Comparison of ENCODE assay signal across 18 cellular contexts in genomic region chr5:32540446-32540845, GRCh38. TPM values are rescaled to one million over a fixed set of nuclear protein-coding genes. Genes with fewer than 3 reads are reported as not detected.
A peak's percentile ranks its signal among the peaks of the same experiment; 100 is the strongest.
DNase-seq lines count a peak whose midpoint lies in the region; ATAC-seq, FAIRE-seq and TF ChIP-seq lines count a peak whose summit lies in the region.
"Had no signal": no experiment of that assay in that cellular context is flagged by ENCODE, and none has a peak within 500 bp of the region (broad histone marks: within the 10 kb centered on the region; RNA-seq: fewer than 3 reads in every experiment).

No MANE protein-coding gene starts in this region.

- intact Hi-C loops in activated T-helper 2 cell treated with anti-CD3 and anti-CD28 coated beads, Interferon-gamma antibody, Interleukin-2, Interleukin-4, amounts not matched to agents 10 μg/mL and 5 μg/mL and 100 μg/mL, durations not matched to agents 14 hours and 24 hours and 36 hours (cut with micrococcal nuclease) = no loop called here
- intact Hi-C loops in Caco-2 (cut with micrococcal nuclease; ENCODE audit: unreplicated experiment) = no loop called here

- peaks cover 63% of the 10 kb centered on the region for H3K4me1 Mint-ChIP-seq in activated T-helper 2 cell treated with anti-CD3 and anti-CD28 coated beads, Interferon-gamma antibody, Interleukin-2, Interleukin-4, amounts not matched to agents 10 μg/mL and 5 μg/mL and 100 μg/mL, durations not matched to agents 14 hours and 24 hours and 36 hours (ENCODE audit: low read depth)
- H3K4me1 Mint-ChIP-seq in nephron progenitor cell (peaks cover 20% of the 10 kb centered on the region), Caco-2 (ENCODE audit: low read depth, unreplicated experiment) (peaks cover 11% of the 10 kb centered on the region)
- peaks cover 35% of the 10 kb centered on the region for H3K4me1 Mint-ChIP-seq in activated naive CD8-positive, alpha-beta T cell treated with anti-CD3 and anti-CD28 coated beads, Interleukin-2, amount 50 U/mL, for 24 hours

- no peak for DNase-seq in GM19239 (ENCODE audit: insufficient read length, low spot score)
- DNase-seq in NOMO-1 (lab: John Stamatoyannopoulos, UW; ENCODE audit: unreplicated experiment in 2 of 2) = peak; percentile 88 to 100
- no peak for DNase-seq in activated T-helper 2 cell treated with anti-CD3 and anti-CD28 coated beads, Interferon-gamma antibody, Interleukin-2, Interleukin-4, amounts not matched to agents 10 μg/mL and 5 μg/mL and 100 μg/mL, durations not matched to agents 14 hours and 24 hours and 36 hours (ENCODE audit: low spot score)
- no peak for DNase-seq in nephron progenitor cell
- DNase-seq in Caco-2 = no peak
- DNase-seq in activated naive CD8-positive, alpha-beta T cell treated with anti-CD3 and anti-CD28 coated beads, Interleukin-2, amount 50 U/mL, for 24 hours = no peak
- DNase-seq: activated naive CD4-positive, alpha-beta T cell treated with Interleukin-2 at 50 U/mL for 16 hours; DMS79; effector CD4-positive, alpha-beta T cell; left colon; NCI-H1436 treated with DMSO at 0.1 percent for 48 hours; NCI-H446 treated with DMSO at 0.1 percent for 48 hours; substantia nigra; T1000 had no signal

- ATAC-seq in activated naive CD8-positive, alpha-beta T cell treated with anti-CD3 and anti-CD28 coated beads, Interleukin-2, amount 50 U/mL, for 24 hours = no peak
- no peak for ATAC-seq in HG03432 (IDR thresholded peaks at IDR 0.05; ENCODE audit: unreplicated experiment)
- ATAC-seq: left colon had no signal

- H3K4me2 ChIP-seq in BLaER1 treated with 17β-estradiol and CSF1 and Interleukin-3, amounts not matched to agents 10 nM and 100 nM = peak overlapping the region in 6 of 11 experiments; percentile 12 to 77 (median 56); a peak in 10 of 22 replicates

- peaks cover 7% of the 10 kb centered on the region for H3K9me3 Mint-ChIP-seq in activated T-helper 2 cell treated with anti-CD3 and anti-CD28 coated beads, Interferon-gamma antibody, Interleukin-2, Interleukin-4, amounts not matched to agents 10 μg/mL and 5 μg/mL and 100 μg/mL, durations not matched to agents 14 hours and 24 hours and 36 hours
- H3K9me3 Mint-ChIP-seq in nephron progenitor cell = no peaks in the 10 kb centered on the region
- H3K9me3 Mint-ChIP-seq in Caco-2 (ENCODE audit: unreplicated experiment) = no peaks in the 10 kb centered on the region
- H3K9me3 Mint-ChIP-seq in activated naive CD8-positive, alpha-beta T cell treated with anti-CD3 and anti-CD28 coated beads, Interleukin-2, amount 50 U/mL, for 24 hours = peaks cover 6% of the 10 kb centered on the region

- H3K9me3 ChIP-seq in BLaER1 treated with 17β-estradiol and CSF1 and Interleukin-3, amounts not matched to agents 10 nM and 100 nM (replicated peaks in 1 of 11) = 0 out of 22 replicates have a peak, but pooled peaks cover 0 to 5% (median 0%) of the 10 kb centered on the region in 11 experiments
- H3K9me3 ChIP-seq in Caco-2 = no peaks in the 10 kb centered on the region
- H3K9me3 ChIP-seq: breast epithelium had no signal

- CTCF ChIA-PET in Caco-2 (lab: Charles Lee) = no interaction called here

- BruUV-seq in Caco-2 (replicated peaks; lab: Mats Ljungman, UMichigan) = no TSS peak

- POLR2A ChIA-PET in Caco-2 (lab: Charles Lee) = no interaction called here

- H3K4me3 ChIP-seq in BLaER1 treated with 17β-estradiol and CSF1 and Interleukin-3, amounts not matched to agents 10 nM and 100 nM = no peak overlapping the region
- H3K4me3 ChIP-seq in Caco-2 (ENCODE audit: low read depth, low read length) = no peak overlapping the region
- H3K4me3 ChIP-seq: breast epithelium had no signal

- no peak for TF ChIP-seq CTCF in nephron progenitor cell (IDR thresholded peaks at IDR 0.05)
- no peak for TF ChIP-seq CTCF in Caco-2 (IDR thresholded peaks at IDR 0.05; ENCODE audit: insufficient read depth in 1 of 2, low read depth in 1 of 2, low read length in 1 of 2, severe bottlenecking in 1 of 2, unreplicated experiment in 1 of 2)

- H3K27me3 ChIP-seq in BLaER1 treated with 17β-estradiol and CSF1 and Interleukin-3, amounts not matched to agents 10 nM and 100 nM = no peaks in the 10 kb centered on the region
- H3K27me3 ChIP-seq in Caco-2 (replicated peaks; ENCODE audit: control insufficient read depth, insufficient read depth, low read length) = no peaks in the 10 kb centered on the region
- H3K27me3 ChIP-seq: breast epithelium had no signal

- H3K27ac ChIP-seq in BLaER1 treated with 17β-estradiol and CSF1 and Interleukin-3, amounts not matched to agents 10 nM and 100 nM = peak overlapping the region in 6 of 11 experiments; percentile 21 to 76 (median 60); a peak in 11 of 22 replicates
- H3K27ac ChIP-seq: breast epithelium had no signal

- FAIRE-seq in GM19239 (lab: Jason Lieb, UNC) = peak; percentile 18

- H4K20me1 ChIP-seq in BLaER1 treated with 17β-estradiol and CSF1 and Interleukin-3, amounts not matched to agents 10 nM and 100 nM = no peaks in the 10 kb centered on the region

- peaks cover 34% of the 10 kb centered on the region for H3K36me3 Mint-ChIP-seq in activated T-helper 2 cell treated with anti-CD3 and anti-CD28 coated beads, Interferon-gamma antibody, Interleukin-2, Interleukin-4, amounts not matched to agents 10 μg/mL and 5 μg/mL and 100 μg/mL, durations not matched to agents 14 hours and 24 hours and 36 hours (ENCODE audit: low read depth)
- H3K36me3 Mint-ChIP-seq in nephron progenitor cell (ENCODE audit: low read depth) = no peaks in the 10 kb centered on the region
- no peaks in the 10 kb centered on the region for H3K36me3 Mint-ChIP-seq in Caco-2 (ENCODE audit: insufficient read depth, unreplicated experiment)
- peaks cover 3% of the 10 kb centered on the region for H3K36me3 Mint-ChIP-seq in activated naive CD8-positive, alpha-beta T cell treated with anti-CD3 and anti-CD28 coated beads, Interleukin-2, amount 50 U/mL, for 24 hours (ENCODE audit: low read depth)

- H3K27me3 Mint-ChIP-seq in activated T-helper 2 cell treated with anti-CD3 and anti-CD28 coated beads, Interferon-gamma antibody, Interleukin-2, Interleukin-4, amounts not matched to agents 10 μg/mL and 5 μg/mL and 100 μg/mL, durations not matched to agents 14 hours and 24 hours and 36 hours (ENCODE audit: low read depth) = no peaks in the 10 kb centered on the region
- peaks cover 5% of the 10 kb centered on the region for H3K27me3 Mint-ChIP-seq in nephron progenitor cell (ENCODE audit: low read depth, poor library complexity)
- H3K27me3 Mint-ChIP-seq in Caco-2 (ENCODE audit: insufficient read depth, unreplicated experiment) = no peaks in the 10 kb centered on the region
- H3K27me3 Mint-ChIP-seq in activated naive CD8-positive, alpha-beta T cell treated with anti-CD3 and anti-CD28 coated beads, Interleukin-2, amount 50 U/mL, for 24 hours = no peaks in the 10 kb centered on the region
- H3K27me3 Mint-ChIP-seq: progenitor cell of endocrine pancreas had no signal

- peaks cover 4 to 65% (median 21%) of the 10 kb centered on the region in 10 experiments; a peak in 18 of 20 replicates for H3K4me1 ChIP-seq in BLaER1 treated with 17β-estradiol and CSF1 and Interleukin-3, amounts not matched to agents 10 nM and 100 nM
- no peaks in the 10 kb centered on the region for H3K4me1 ChIP-seq in Caco-2
- H3K4me1 ChIP-seq: breast epithelium had no signal

- no peaks in the 10 kb centered on the region for H3K36me3 ChIP-seq in BLaER1 treated with 17β-estradiol and CSF1 and Interleukin-3, amounts not matched to agents 10 nM and 100 nM
- no peaks in the 10 kb centered on the region for H3K36me3 ChIP-seq in Caco-2 (ENCODE audit: control insufficient read depth, insufficient read depth, low read length)
- H3K36me3 ChIP-seq: breast epithelium had no signal

- H3K27ac Mint-ChIP-seq in activated T-helper 2 cell treated with anti-CD3 and anti-CD28 coated beads, Interferon-gamma antibody, Interleukin-2, Interleukin-4, amounts not matched to agents 10 μg/mL and 5 μg/mL and 100 μg/mL, durations not matched to agents 14 hours and 24 hours and 36 hours = peak overlapping the region; percentile 46
- H3K27ac Mint-ChIP-seq in nephron progenitor cell (no peak overlapping the region), Caco-2 (ENCODE audit: unreplicated experiment) (no peak overlapping the region)
- no peak overlapping the region for H3K27ac Mint-ChIP-seq in activated naive CD8-positive, alpha-beta T cell treated with anti-CD3 and anti-CD28 coated beads, Interleukin-2, amount 50 U/mL, for 24 hours
- H3K27ac Mint-ChIP-seq: progenitor cell of endocrine pancreas had no signal

- peak overlapping the region in 2 of 11 experiments; percentile 32; a peak in 1 of 22 replicates for H3K9ac ChIP-seq in BLaER1 treated with 17β-estradiol and CSF1 and Interleukin-3, amounts not matched to agents 10 nM and 100 nM

- H3K4me3 Mint-ChIP-seq in activated T-helper 2 cell treated with anti-CD3 and anti-CD28 coated beads, Interferon-gamma antibody, Interleukin-2, Interleukin-4, amounts not matched to agents 10 μg/mL and 5 μg/mL and 100 μg/mL, durations not matched to agents 14 hours and 24 hours and 36 hours (ENCODE audit: low read depth) = no peak overlapping the region
- no peak overlapping the region for H3K4me3 Mint-ChIP-seq in nephron progenitor cell
- H3K4me3 Mint-ChIP-seq in Caco-2 (ENCODE audit: unreplicated experiment) = no peak overlapping the region
- H3K4me3 Mint-ChIP-seq in activated naive CD8-positive, alpha-beta T cell treated with anti-CD3 and anti-CD28 coated beads, Interleukin-2, amount 50 U/mL, for 24 hours = no peak overlapping the region

RNA-seq across cellular contexts. Expression of gene SUB1, which starts 44.9 kb away (rescaled TPM):
- 380 and 404 TPM in 2 replicates for total RNA-seq in activated T-helper 2 cell treated with anti-CD3 and anti-CD28 coated beads, Interferon-gamma antibody, Interleukin-2, Interleukin-4, amounts not matched to agents 10 μg/mL and 5 μg/mL and 100 μg/mL, durations not matched to agents 14 hours and 24 hours and 36 hours
- 281 and 293 TPM in 2 replicates for total RNA-seq in Caco-2 (2022)

Comparison
In these comparisons a context has a peak if more than half of its experiments do, and no peak if none do; other contexts are left out.
1. DNase-seq: peak in NOMO-1 (2 of 2); none in GM19239 (single experiment), activated T-helper 2 cell treated with anti-CD3 and anti-CD28 coated beads, Interferon-gamma antibody, Interleukin-2, Interleukin-4, amounts not matched to agents 10 μg/mL and 5 μg/mL and 100 μg/mL, durations not matched to agents 14 hours and 24 hours and 36 hours (single experiment), nephron progenitor cell (single experiment), Caco-2 (0 of 2) and activated naive CD8-positive, alpha-beta T cell treated with anti-CD3 and anti-CD28 coated beads, Interleukin-2, amount 50 U/mL, for 24 hours (single experiment).